Comparison of ENCODE assay signal across 26 cellular contexts in genomic region chr2:10016802-10017258, GRCh38.
"Had no signal": no experiment of that assay in that cellular context is flagged by ENCODE, and none has a peak within 500 bp of the region (broad histone marks: within the 10 kb centered on the region; RNA-seq: fewer than 3 reads in every experiment).

No MANE protein-coding gene starts in this region.

- H3K4me3 ChIP-seq: body of pancreas, cardiac muscle cell, coronary artery, dorsolateral prefrontal cortex, gastroesophageal sphincter, lung, neural progenitor cell, skin epidermis, vagina had no signal

- H3K27me3 ChIP-seq: body of pancreas, cardiac muscle cell, dorsolateral prefrontal cortex, gastroesophageal sphincter, neural progenitor cell, vagina had no signal

- ATAC-seq: gastroesophageal sphincter, natural killer cell, sciatic nerve, SK-N-SH treated with all-trans-retinoic acid at 6 μM for 48 hours had no signal

- H3K9ac ChIP-seq: neural progenitor cell had no signal

- H3K9me3 ChIP-seq: body of pancreas, vagina had no signal

- H3K4me1 ChIP-seq: neural progenitor cell, vagina had no signal

- DNase-seq: activated CD4-positive, alpha-beta T cell treated with anti-CD3 and anti-CD28 coated beads, Interleukin-2, amount 50 U/mL, for 1 hour; activated CD8-positive, alpha-beta memory T cell treated with anti-CD3 and anti-CD28 coated beads for 24 hours; activated effector memory CD4-positive, alpha-beta T cell treated with anti-CD3 and anti-CD28 coated beads, Interleukin-2, amount 50 U/mL, for 16 hours; activated naive CD4-positive, alpha-beta T cell treated with anti-CD3 and anti-CD28 coated beads, Interleukin-2, amount 10 ng/mL, durations not matched to agents 7 days and 5 days; activated naive CD8-positive, alpha-beta T cell treated with anti-CD3 and anti-CD28 coated beads, Interleukin-2, amount 50 U/mL, for 24 hours; amygdala; body of pancreas; cerebellar nuclear complex; effector memory CD4-positive, alpha-beta T cell; head of caudate nucleus; hippocampal formation; mesendoderm; natural killer cell; stimulated activated CD4-positive, alpha-beta T cell treated with anti-CD3 and anti-CD28 coated beads, Interleukin-4, amount 100 ng/mL, for 24 hours; substantia nigra; T-helper 2 cell had no signal

- H3K27ac ChIP-seq: body of pancreas, cardiac muscle cell, coronary artery, dorsolateral prefrontal cortex, gastroesophageal sphincter, neural progenitor cell, skin epidermis, vagina had no signal

- H3K36me3 ChIP-seq: cardiac muscle cell, gastroesophageal sphincter, neural progenitor cell, vagina had no signal
